Comparison of ENCODE assay signal across 21 cellular contexts in the genomic region with DNA sequence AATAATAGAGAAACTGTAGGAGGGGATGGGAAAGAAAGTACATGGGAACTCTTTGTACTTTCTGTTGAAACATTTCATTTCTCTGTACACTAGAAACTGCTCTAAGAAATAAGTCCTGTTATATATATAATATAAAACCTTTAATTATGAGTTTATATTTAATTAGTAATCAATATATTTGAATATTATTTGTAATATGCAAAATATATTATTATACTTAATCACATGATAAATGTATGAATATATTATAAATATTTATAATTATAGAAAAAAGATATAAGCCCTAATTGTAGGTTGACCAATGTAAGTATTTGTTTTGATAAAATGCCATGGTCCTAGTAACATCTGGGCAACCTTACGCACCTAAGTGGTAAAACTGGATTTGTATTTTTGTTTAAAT. TPM values are rescaled to one million over a fixed set of nuclear protein-coding genes. Genes with fewer than 3 reads are reported as not detected.
"Had no signal": no experiment of that assay in that cellular context is flagged by ENCODE, and none has a peak within 500 bp of the region (broad histone marks: within the 10 kb centered on the region; RNA-seq: fewer than 3 reads in every experiment).

No MANE protein-coding gene starts in this region.

- DNase-seq: IMR-90, Karpas-422, KG1, MG63, NCI-H1092, NCI-H1105 treated with DMSO at 0.1 percent for 48 hours, NCI-H1436, NCI-H187, NCI-H2029, NCI-H2081 treated with DMSO at 0.1 percent for 48 hours, NCI-H2171, NCI-H226, NCI-H446, NCI-H510A, NCI-H524 treated with DMSO at 0.1 percent for 48 hours, NCI-H69, NCI-H774, SHP77, SK-N-SH had no signal

- H3K27me3 ChIP-seq: MG63 had no signal

- FAIRE-seq: HepG2 had no signal

- H3K27ac ChIP-seq: RWPE1 had no signal

- H3K36me3 ChIP-seq: MG63 had no signal

- H3K4me3 ChIP-seq: MG63 had no signal

- H3K9me3 ChIP-seq: MG63, SK-N-SH had no signal

- ATAC-seq: HepG2 had no signal

RNA-seq across cellular contexts. Expression of a gene that starts 51.0 kb away (rescaled TPM):
- polyA plus RNA-seq: HepG2, IMR-90, SK-N-SH had no signal
